ENCODE assay signal across 35 cellular contexts in the genomic region with DNA sequence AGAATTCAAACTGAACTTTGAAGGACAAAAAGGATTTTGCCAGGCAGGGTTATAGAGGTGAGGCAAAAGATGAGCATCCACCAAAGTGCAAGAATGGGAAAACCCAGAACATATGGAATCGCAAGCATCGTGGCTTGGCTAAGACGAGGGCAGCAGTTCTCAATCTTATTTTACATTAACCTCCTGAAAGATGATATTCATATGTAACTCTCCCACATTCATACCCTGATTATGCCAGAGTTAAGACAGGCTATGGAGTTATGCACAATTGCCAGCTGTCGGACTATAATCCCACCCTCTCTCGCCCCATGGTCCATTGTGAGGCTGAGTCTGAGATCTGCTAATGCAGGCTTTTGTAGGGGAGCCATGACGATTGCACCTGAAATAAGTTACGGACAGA. TPM values are rescaled to one million over a fixed set of nuclear protein-coding genes. Genes with fewer than 3 reads are reported as not detected.
DNase-seq lines count a peak whose midpoint lies in the region; ATAC-seq, FAIRE-seq and TF ChIP-seq lines count a peak whose summit lies in the region.
"Had no signal": no experiment of that assay in that cellular context is flagged by ENCODE, and none has a peak within 500 bp of the region (broad histone marks: within the 10 kb centered on the region; RNA-seq: fewer than 3 reads in every experiment).

No MANE protein-coding gene starts in this region.

- TF ChIP-seq EP300 in K562 (IDR thresholded peaks at IDR 0.05; ENCODE audit: low read length) = no peak
- TF ChIP-seq EP300 in esophagus muscularis mucosa (IDR thresholded peaks at IDR 0.05) = no peak

- TF ChIP-seq CTCF in K562 (IDR thresholded peaks at IDR 0.05 in 2 of 3, conservative IDR thresholded peaks at IDR 0.05 in 1 of 3; ENCODE audit: insufficient read depth in 2 of 3, low read depth in 1 of 3, low read length in 3 of 3) (no peak), esophagus muscularis mucosa (IDR thresholded peaks at IDR 0.05) (no peak)

- TF ChIP-seq RAD21 in K562 (CRISPR knock-in tag; conservative IDR thresholded peaks at IDR 0.05 in 1 of 2, IDR thresholded peaks at IDR 0.05 in 1 of 2) = no peak

- intact Hi-C loops in K562 (cut with micrococcal nuclease) = no loop called here
- intact Hi-C loops in esophagus muscularis mucosa (cut with DNase I) = no loop called here

- POLR2A ChIA-PET in K562 (lab: Yijun Ruan, JAX) = no interaction called here

- no peak overlapping the region for H3K4me2 ChIP-seq in K562 (ENCODE audit: insufficient read depth, low read length)
- H3K4me2 ChIP-seq: A549; BLaER1; BLaER1 treated with 17β-estradiol and CSF1 and Interleukin-3, amounts not matched to agents 10 nM and 100 nM had no signal

- H3K27ac ChIP-seq in K562 (ENCODE audit: extremely low read depth, low read depth, low read length) (no peak overlapping the region), esophagus muscularis mucosa (replicated peaks in 1 of 4) (no peak overlapping the region)
- H3K27ac ChIP-seq: 22Rv1; A549; BLaER1; BLaER1 treated with 17β-estradiol and CSF1 and Interleukin-3, amounts not matched to agents 10 nM and 100 nM; C4-2B had no signal

- DNase-seq in NCI-H82 (lab: John Stamatoyannopoulos, UW) (peak; percentile 7), NCI-H82 treated with DMSO at 0.1 percent for 48 hours (lab: John Stamatoyannopoulos, UW; ENCODE audit: unreplicated experiment) (no peak), K562 (ENCODE audit: extremely low read depth in 1 of 4, low spot score in 3 of 4) (no peak), esophagus muscularis mucosa (ENCODE audit: extremely low spot score) (peak; percentile 91)
- DNase-seq in activated naive CD8-positive, alpha-beta T cell treated with anti-CD3 and anti-CD28 coated beads, Interleukin-2, amount 50 U/mL, for 24 hours = no peak
- DNase-seq: 8988T; ACHN; AML-193; BE2C; C1 segment of cervical spinal cord; Caco-2; Calu3; CD4-positive, alpha-beta memory T cell; CD4-positive, alpha-beta T cell; CD4-positive, CD25-positive, alpha-beta regulatory T cell; CD8-positive, alpha-beta memory T cell; CD8-positive, alpha-beta T cell; COR-L47; DMS 273 treated with DMSO at 0.1 percent for 48 hours; DMS153; DMS53; DMS79; DMS79 treated with DMSO at 0.1 percent for 48 hours; DND-41; EL had no signal

- H3K4me3 Mint-ChIP-seq in activated naive CD8-positive, alpha-beta T cell treated with anti-CD3 and anti-CD28 coated beads, Interleukin-2, amount 50 U/mL, for 24 hours = no peak overlapping the region
- H3K4me3 Mint-ChIP-seq: B cell; CD14-positive monocyte; CD4-positive, alpha-beta memory T cell; CD4-positive, alpha-beta T cell; CD4-positive, CD25-positive, alpha-beta regulatory T cell; CD8-positive, alpha-beta memory T cell; CD8-positive, alpha-beta T cell had no signal

- ATAC-seq in K562 = no peak
- no peak for ATAC-seq in activated naive CD8-positive, alpha-beta T cell treated with anti-CD3 and anti-CD28 coated beads, Interleukin-2, amount 50 U/mL, for 24 hours
- ATAC-seq in GM21576 (IDR thresholded peaks at IDR 0.05; ENCODE audit: unreplicated experiment) = no peak
- ATAC-seq: CD8-positive, alpha-beta T cell had no signal

- no peaks in the 10 kb centered on the region for H3K79me2 ChIP-seq in K562 (ENCODE audit: control insufficient read depth, insufficient read depth, low read length)

- H4K20me1 ChIP-seq in K562 (replicated peaks; ENCODE audit: control insufficient read depth, insufficient read depth, low read length) = no peaks in the 10 kb centered on the region
- H4K20me1 ChIP-seq: BLaER1; BLaER1 treated with 17β-estradiol and CSF1 and Interleukin-3, amounts not matched to agents 10 nM and 100 nM had no signal

- CTCF ChIA-PET in K562 (lab: Yijun Ruan, JAX; ENCODE audit: low intra/inter-chr PET ratio) = no interaction called here

- H3K9me1 ChIP-seq in K562 (ENCODE audit: control insufficient read depth, insufficient read depth, low read length) = no peaks in the 10 kb centered on the region

- peak overlapping the region; percentile 57 for H2AFZ ChIP-seq in K562 (ENCODE audit: low read depth, low read length)

- no peak overlapping the region for H3K27ac Mint-ChIP-seq in activated naive CD8-positive, alpha-beta T cell treated with anti-CD3 and anti-CD28 coated beads, Interleukin-2, amount 50 U/mL, for 24 hours
- H3K27ac Mint-ChIP-seq: B cell; CD14-positive monocyte; CD4-positive, alpha-beta memory T cell; CD4-positive, alpha-beta T cell; CD4-positive, CD25-positive, alpha-beta regulatory T cell; CD8-positive, alpha-beta T cell had no signal

- peaks cover 13% of the 10 kb centered on the region for H3K27me3 Mint-ChIP-seq in activated naive CD8-positive, alpha-beta T cell treated with anti-CD3 and anti-CD28 coated beads, Interleukin-2, amount 50 U/mL, for 24 hours

- H3K27me3 ChIP-seq in K562 (ENCODE audit: control insufficient read depth in 2 of 2, insufficient read depth in 2 of 2, low read length in 2 of 2) = no peaks in the 10 kb centered on the region
- peaks cover 0 to 3% (median 0%) of the 10 kb centered on the region in 4 donors for H3K27me3 ChIP-seq in esophagus muscularis mucosa
- H3K27me3 ChIP-seq: BE2C; BLaER1; BLaER1 treated with 17β-estradiol and CSF1 and Interleukin-3, amounts not matched to agents 10 nM and 100 nM had no signal

- H3K9me3 ChIP-seq in K562 (replicated peaks; ENCODE audit: control insufficient read depth, insufficient read depth, low read depth, low read length) (no peaks in the 10 kb centered on the region), esophagus muscularis mucosa (no peaks in the 10 kb centered on the region)
- H3K9me3 ChIP-seq: A549; BE2C; BLaER1; BLaER1 treated with 17β-estradiol and CSF1 and Interleukin-3, amounts not matched to agents 10 nM and 100 nM; Caco-2 had no signal

- no peak overlapping the region for H3K9ac ChIP-seq in K562 (ENCODE audit: insufficient read depth in 1 of 2, low read depth in 2 of 2, low read length in 2 of 2)
- H3K9ac ChIP-seq: BLaER1; BLaER1 treated with 17β-estradiol and CSF1 and Interleukin-3, amounts not matched to agents 10 nM and 100 nM had no signal

- WGBS in K562 (ENCODE audit: insufficient coverage, low coverage, missing lambda C conversion rate) = 78% methylated on average over 7 of the region's 7 CpGs
- 92% methylated on average over 7 of the region's 7 CpGs for WGBS in esophagus muscularis mucosa

- TF ChIP-seq POLR2A in K562 (conservative IDR thresholded peaks at IDR 0.05) (no peak), esophagus muscularis mucosa (IDR thresholded peaks at IDR 0.05; ENCODE audit: low read depth) (no peak)

- in situ Hi-C loops in K562 (cut with MboI) = no loop called here

- FAIRE-seq in K562 (lab: Jason Lieb, UNC) = no peak
- FAIRE-seq: A204.1, A549, D721Med had no signal

- H3K4me1 Mint-ChIP-seq in activated naive CD8-positive, alpha-beta T cell treated with anti-CD3 and anti-CD28 coated beads, Interleukin-2, amount 50 U/mL, for 24 hours = no peaks in the 10 kb centered on the region
- H3K4me1 Mint-ChIP-seq: B cell; CD14-positive monocyte; CD8-positive, alpha-beta memory T cell had no signal

- H3K4me1 ChIP-seq in K562 (replicated peaks in 1 of 2; ENCODE audit: control insufficient read depth in 2 of 2, insufficient read depth in 2 of 2, low read length in 2 of 2) (peaks cover 7 to 14% of the 10 kb centered on the region in 2 experiments; a peak in 4 of 5 replicates), esophagus muscularis mucosa (no peaks in the 10 kb centered on the region)
- H3K4me1 ChIP-seq: A549; BE2C; BLaER1; BLaER1 treated with 17β-estradiol and CSF1 and Interleukin-3, amounts not matched to agents 10 nM and 100 nM; Caco-2 had no signal

- no TSS peak for BruUV-seq in K562 (replicated peaks; lab: Mats Ljungman, UMichigan)

- H3K36me3 ChIP-seq in K562 (ENCODE audit: control insufficient read depth, insufficient read depth, low read length) = no peaks in the 10 kb centered on the region
- no peaks in the 10 kb centered on the region for H3K36me3 ChIP-seq in esophagus muscularis mucosa
- H3K36me3 ChIP-seq: BE2C; BLaER1; BLaER1 treated with 17β-estradiol and CSF1 and Interleukin-3, amounts not matched to agents 10 nM and 100 nM had no signal

- no peaks in the 10 kb centered on the region for H3K36me3 Mint-ChIP-seq in activated naive CD8-positive, alpha-beta T cell treated with anti-CD3 and anti-CD28 coated beads, Interleukin-2, amount 50 U/mL, for 24 hours (ENCODE audit: low read depth)
- H3K36me3 Mint-ChIP-seq: CD14-positive monocyte; CD4-positive, alpha-beta memory T cell; CD4-positive, CD25-positive, alpha-beta regulatory T cell; CD8-positive, alpha-beta memory T cell; CD8-positive, alpha-beta T cell had no signal

- no peaks in the 10 kb centered on the region for H3K9me3 Mint-ChIP-seq in activated naive CD8-positive, alpha-beta T cell treated with anti-CD3 and anti-CD28 coated beads, Interleukin-2, amount 50 U/mL, for 24 hours
- H3K9me3 Mint-ChIP-seq: CD4-positive, alpha-beta T cell; CD8-positive, alpha-beta T cell had no signal

- H3K4me3 ChIP-seq in K562 = no peak overlapping the region
- H3K4me3 ChIP-seq in esophagus muscularis mucosa = no peak overlapping the region
- H3K4me3 ChIP-seq: A549; BLaER1; BLaER1 treated with 17β-estradiol and CSF1 and Interleukin-3, amounts not matched to agents 10 nM and 100 nM had no signal

TF ChIP-seq in K562, 482 proteins besides CTCF, POLR2A, EP300 and RAD21 (continues in another document):
- TF ChIP-seq HNRNPUL1 (IDR thresholded peaks at IDR 0.05; ENCODE audit: low read length) = no peak
- no peak for TF ChIP-seq SIN3A (IDR thresholded peaks at IDR 0.05; ENCODE audit: borderline replicate concordance in 2 of 2, control insufficient read depth in 1 of 2, low read depth in 2 of 2, low read length in 2 of 2)

RNA-seq across cellular contexts. Expression of a gene that starts 21.2 kb away (rescaled TPM):
- 1.2 and 1.3 TPM in 2 replicates for total RNA-seq in K562 (2011; cell fraction: chromatin; rRNA removed; ENCODE audit: low replicate concordance)
- 0.17 and 1.3 TPM in 2 replicates for total RNA-seq in K562 (2011; cell fraction: nucleolus; rRNA removed)
- total RNA-seq in K562 (2011; cell fraction: nucleoplasm; rRNA removed) = 0.66 and 1.8 TPM in 2 replicates
- total RNA-seq in K562 (2014; rRNA removed) = 2.5 and 6.5 TPM in 2 replicates
- 5.5 and 6.5 TPM in 2 replicates for total RNA-seq in K562 (2014; rRNA removed; fragmentation: Illumina TruSeq; extraction: Trizol)
- 2.7 and 3.5 TPM in 2 replicates for total RNA-seq in K562 (2015; rRNA removed; fragmentation: Illumina TruSeq; extraction: Trizol)
- total RNA-seq in K562 (2021) = 7.6 and 11.8 TPM in 2 replicates
- 8.6 and 8.7 TPM in 2 replicates for polyA plus RNA-seq in K562 (2011; rRNA removed)
- polyA plus RNA-seq in K562 (2011; cell fraction: cytosol; rRNA removed) = 0.54 and 4.2 TPM in 2 replicates
- polyA plus RNA-seq in K562 (2011; cell fraction: nucleus; rRNA removed) = 13.6 and 15.9 TPM in 2 replicates
- 4.9 and 5.0 TPM in 2 replicates for polyA plus RNA-seq in K562 (2012)
- polyA plus RNA-seq in K562 (2014; fragmentation: Illumina TruSeq; extraction: Trizol) = 7.7 and 8.3 TPM in 2 replicates
- 10 to 100 TPM in 1 of 2 experiments, 1 to 10 TPM in 1; 8.5 to 12.0 TPM for polyA plus RNA-seq in K562 (2014; fragmentation: Nextera tagmentation; extraction: Ambion mirVana)
- polyA plus RNA-seq in K562 (2014; rRNA removed) = 8.4 and 11.0 TPM in 2 replicates
- polyA minus RNA-seq in K562 (2011; rRNA and poly(A)+ RNA removed) = 9.9 and 11.4 TPM in 2 replicates
- polyA minus RNA-seq in K562 (2011; cell fraction: cytosol; rRNA and poly(A)+ RNA removed) = 0.64 and 4.3 TPM in 2 replicates
- polyA minus RNA-seq in K562 (2011; cell fraction: nucleus; rRNA and poly(A)+ RNA removed) = 1.2 and 1.8 TPM in 2 replicates
- 1 to 10 TPM in 1 of 4 donors, under 1 TPM in 3; 0.17 to 1.1 (median 0.52) TPM for total RNA-seq in esophagus muscularis mucosa
- polyA plus RNA-seq: CD14-positive monocyte had no signal

Comparison
In these comparisons a context has a peak if more than half of its experiments do, and no peak if none do; other contexts are left out.
1. DNase-seq: peak in NCI-H82 (single experiment) and esophagus muscularis mucosa (single experiment); none in NCI-H82 treated with DMSO at 0.1 percent for 48 hours (single experiment), K562 (0 of 4) and activated naive CD8-positive, alpha-beta T cell treated with anti-CD3 and anti-CD28 coated beads, Interleukin-2, amount 50 U/mL, for 24 hours (single experiment).